9 cellular contexts compared by ENCODE assay signal in genomic region chr12:12784911-12785814, GRCh38. TPM values are rescaled to one million over a fixed set of nuclear protein-coding genes. Genes with fewer than 3 reads are reported as not detected.
DNase-seq lines count a peak whose midpoint lies in the region; FAIRE-seq and TF ChIP-seq lines count a peak whose summit lies in the region.
"Had no signal": no experiment of that assay in that cellular context is flagged by ENCODE, and none has a peak within 500 bp of the region (broad histone marks: within the 10 kb centered on the region; RNA-seq: fewer than 3 reads in every experiment).

A gene with protein sequence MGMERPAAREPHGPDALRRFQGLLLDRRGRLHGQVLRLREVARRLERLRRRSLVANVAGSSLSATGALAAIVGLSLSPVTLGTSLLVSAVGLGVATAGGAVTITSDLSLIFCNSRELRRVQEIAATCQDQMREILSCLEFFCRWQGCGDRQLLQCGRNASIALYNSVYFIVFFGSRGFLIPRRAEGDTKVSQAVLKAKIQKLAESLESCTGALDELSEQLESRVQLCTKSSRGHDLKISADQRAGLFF (plus strand): TSS chr12:12785659. CDS start chr12:12785692, 33 bp downstream.

- H3K4me1 Mint-ChIP-seq in activated T-cell treated with anti-CD3 and anti-CD28 coated beads, Interleukin-2, amount 50 U/mL, for 24 hours (ENCODE audit: low read depth) = peaks cover 35% of the 10 kb centered on the region

- H3K27me3 Mint-ChIP-seq in activated T-cell treated with anti-CD3 and anti-CD28 coated beads, Interleukin-2, amount 50 U/mL, for 24 hours = no peaks in the 10 kb centered on the region

- H3K27ac ChIP-seq in kidney (ENCODE audit: low read depth in 2 of 2, low read length in 2 of 2) = peak within 1 kb of the TSS; percentile 90 to 95
- peak within 1 kb of the TSS; percentile 84 for H3K27ac ChIP-seq in subcutaneous abdominal adipose tissue (ENCODE audit: low read depth, low read length)

- FAIRE-seq in kidney (lab: Jason Lieb, UNC) = no peak
- FAIRE-seq: islet of Langerhans had no signal

- H3K27ac Mint-ChIP-seq in activated T-cell treated with anti-CD3 and anti-CD28 coated beads, Interleukin-2, amount 50 U/mL, for 24 hours = peak within 1 kb of the TSS; percentile 85

- peak within 1 kb of the TSS; percentile 83 for H3K4me3 Mint-ChIP-seq in activated T-cell treated with anti-CD3 and anti-CD28 coated beads, Interleukin-2, amount 50 U/mL, for 24 hours

- no peak for TF ChIP-seq CTCF in kidney (IDR thresholded peaks at IDR 0.05; ENCODE audit: borderline replicate concordance, extremely low read depth, insufficient read depth)

- H3K4me3 ChIP-seq in kidney (ENCODE audit: low read length in 2 of 2) (peak within 1 kb of the TSS; percentile 75 to 79), subcutaneous abdominal adipose tissue (ENCODE audit: low read depth in 1 of 5, low read length in 5 of 5) (peak within 1 kb of the TSS; percentile 74 to 89 (median 83))

- H3K4me1 ChIP-seq in kidney (ENCODE audit: control insufficient read depth in 1 of 2, insufficient read depth in 1 of 2, low read depth in 1 of 2, low read length in 2 of 2) (peaks cover 8 to 9% of the 10 kb centered on the region in 2 donors), subcutaneous abdominal adipose tissue (ENCODE audit: control insufficient read depth in 5 of 5, insufficient read depth in 5 of 5, low read length in 5 of 5) (peaks cover 3 to 38% (median 34%) of the 10 kb centered on the region in 5 donors)

- no peak for DNase-seq in activated T-cell treated with anti-CD3 and anti-CD28 coated beads, Interleukin-2, amount 50 U/mL, for 24 hours
- DNase-seq in activated T-cell treated with anti-CD3 and anti-CD28 coated beads for 4 hours (no peak), brain pericyte (ENCODE audit: low read depth, low spot score) (peak; percentile 93), kidney (no peak), HuH-7 (ENCODE audit: low spot score) (no peak), glomerular visceral epithelial cell (ENCODE audit: extremely low spot score) (no peak), NCI-H774 (lab: John Stamatoyannopoulos, UW) (no peak)

- H3K9ac ChIP-seq in kidney (ENCODE audit: low read length in 2 of 2) (peak within 1 kb of the TSS; percentile 55 to 79), subcutaneous abdominal adipose tissue (ENCODE audit: low read length in 5 of 5) (peak within 1 kb of the TSS; percentile 66 to 89 (median 81))

- no peaks in the 10 kb centered on the region for H3K9me3 Mint-ChIP-seq in activated T-cell treated with anti-CD3 and anti-CD28 coated beads, Interleukin-2, amount 50 U/mL, for 24 hours

- no peaks in the 10 kb centered on the region for H3K27me3 ChIP-seq in subcutaneous abdominal adipose tissue (ENCODE audit: control insufficient read depth in 5 of 5, insufficient read depth in 4 of 5, low read length in 5 of 5)

- H3K9me3 ChIP-seq in kidney (ENCODE audit: control insufficient read depth in 1 of 2, low read length in 2 of 2) = no peaks in the 10 kb centered on the region
- H3K9me3 ChIP-seq in subcutaneous abdominal adipose tissue (ENCODE audit: control insufficient read depth in 5 of 5, low read length in 5 of 5) = no peaks in the 10 kb centered on the region

- no peaks in the 10 kb centered on the region for H3K36me3 ChIP-seq in kidney (ENCODE audit: control insufficient read depth in 1 of 2, insufficient read depth in 2 of 2, low read length in 2 of 2)
- no peaks in the 10 kb centered on the region for H3K36me3 ChIP-seq in subcutaneous abdominal adipose tissue (ENCODE audit: control insufficient read depth in 5 of 5, insufficient read depth in 5 of 5, low read length in 5 of 5)

- no peaks in the 10 kb centered on the region for H3K36me3 Mint-ChIP-seq in activated T-cell treated with anti-CD3 and anti-CD28 coated beads, Interleukin-2, amount 50 U/mL, for 24 hours (ENCODE audit: low read depth)

- intact Hi-C loops in kidney (cut with DNase I) = no loop called here

RNA-seq across cellular contexts. Expression of the gene that starts here (rescaled TPM):
- total RNA-seq in kidney = 18.9 TPM
- 4.5 TPM for polyA plus RNA-seq in kidney (ENCODE audit: insufficient read depth, low read depth, low replicate concordance)
